8 cellular contexts compared by ENCODE assay signal in the genomic region with DNA sequence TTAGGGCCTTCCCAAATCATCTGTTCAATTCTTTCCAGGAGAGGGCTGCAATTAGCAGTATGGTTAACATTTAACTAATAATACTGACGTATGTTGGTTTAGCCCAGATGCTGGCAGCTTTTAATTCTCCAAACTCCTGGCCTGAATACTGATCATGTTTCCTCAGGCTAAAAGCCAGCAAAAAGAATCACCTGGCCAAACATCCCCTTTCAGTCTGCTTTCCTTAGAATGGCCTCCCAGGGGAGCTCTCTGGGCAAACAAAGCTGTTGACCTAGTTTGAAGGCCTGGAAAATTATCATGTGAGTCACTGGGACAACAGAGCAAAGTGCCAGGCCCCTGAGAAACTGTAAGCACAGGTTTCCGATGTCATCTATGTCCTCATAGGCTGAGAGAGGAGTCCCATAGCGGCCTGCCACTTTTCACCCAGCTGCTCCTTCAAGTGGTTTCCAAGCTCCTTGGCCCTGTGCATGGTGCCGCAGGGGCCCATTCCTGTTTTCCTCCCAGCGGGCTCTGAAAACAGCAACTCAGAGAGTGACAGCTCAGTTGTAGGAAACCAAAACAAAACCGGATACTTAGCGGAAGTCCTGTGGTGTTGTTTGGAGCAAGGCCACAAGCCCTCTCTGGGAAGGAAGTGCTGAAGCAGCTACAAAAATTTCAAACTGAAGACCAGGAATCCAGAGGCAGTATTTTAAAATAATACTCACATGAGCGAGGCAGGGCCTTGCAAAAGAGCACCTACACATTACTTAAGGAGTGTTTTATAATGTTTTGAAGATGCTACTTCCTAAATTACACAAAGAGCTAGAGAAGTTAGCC. TPM values are rescaled to one million over a fixed set of nuclear protein-coding genes. Genes with fewer than 3 reads are reported as not detected.
DNase-seq lines count a peak whose midpoint lies in the region; ATAC-seq and TF ChIP-seq lines count a peak whose summit lies in the region.

No MANE protein-coding gene starts in this region.

- H3K4me1 Mint-ChIP-seq in activated naive CD8-positive, alpha-beta T cell treated with anti-CD3 and anti-CD28 coated beads, Interleukin-2, amount 50 U/mL, for 24 hours = peaks cover 56% of the 10 kb centered on the region

- H3K4me3 ChIP-seq in GM06990 (replicated peaks; ENCODE audit: low read depth, low read length) = no peak overlapping the region
- peak overlapping the region; percentile 43 for H3K4me3 ChIP-seq in SK-N-MC
- H3K4me3 ChIP-seq in thoracic aorta = peak overlapping the region; percentile 46

- H3K9ac ChIP-seq in SK-N-MC (ENCODE audit: insufficient read length) = no peak overlapping the region

- H3K9me3 ChIP-seq in SK-N-MC (ENCODE audit: low read depth, low read length) = no peaks in the 10 kb centered on the region
- H3K9me3 ChIP-seq in thoracic aorta = no peaks in the 10 kb centered on the region

- peak; percentile 85 for ATAC-seq in activated naive CD8-positive, alpha-beta T cell treated with anti-CD3 and anti-CD28 coated beads, Interleukin-2, amount 50 U/mL, for 24 hours
- peak; percentile 93 for ATAC-seq in thoracic aorta (ENCODE audit: insufficient number of reproducible peaks, low FRiP score, low read depth)
- ATAC-seq in GM19324 (IDR thresholded peaks at IDR 0.05; ENCODE audit: low FRiP score, unreplicated experiment) = no peak

- H3K27ac Mint-ChIP-seq in activated naive CD8-positive, alpha-beta T cell treated with anti-CD3 and anti-CD28 coated beads, Interleukin-2, amount 50 U/mL, for 24 hours = peak overlapping the region; percentile 92

- H3K36me3 Mint-ChIP-seq in activated naive CD8-positive, alpha-beta T cell treated with anti-CD3 and anti-CD28 coated beads, Interleukin-2, amount 50 U/mL, for 24 hours (ENCODE audit: low read depth) = no peaks in the 10 kb centered on the region

- DNase-seq in GM06990 (ENCODE audit: extremely low read depth, insufficient read length) (peak; percentile 70), MV-4-11 (lab: John Stamatoyannopoulos, UW) (peak; percentile 91), SK-N-MC (ENCODE audit: low read depth, low spot score) (peak; percentile 80), glomerular visceral epithelial cell (ENCODE audit: extremely low spot score) (peak; percentile 79), non-pigmented ciliary epithelial cell (ENCODE audit: low read depth) (peak; percentile 68), thoracic aorta (ENCODE audit: low spot score) (peak; percentile 89)
- DNase-seq in activated naive CD8-positive, alpha-beta T cell treated with anti-CD3 and anti-CD28 coated beads, Interleukin-2, amount 50 U/mL, for 24 hours = peak; percentile 56

- TF ChIP-seq CTCF in GM06990 (IDR thresholded peaks at IDR 0.05; ENCODE audit: insufficient read depth, low read length, poor library complexity, severe bottlenecking) (no peak), thoracic aorta (IDR thresholded peaks at IDR 0.05) (no peak)

- H3K27me3 Mint-ChIP-seq in activated naive CD8-positive, alpha-beta T cell treated with anti-CD3 and anti-CD28 coated beads, Interleukin-2, amount 50 U/mL, for 24 hours = no peaks in the 10 kb centered on the region

- peaks cover 28 to 48% of the 10 kb centered on the region in 2 donors for H3K4me1 ChIP-seq in thoracic aorta (ENCODE audit: control insufficient read depth in 1 of 2, low read depth in 2 of 2)

- H3K36me3 ChIP-seq in GM06990 (ENCODE audit: control insufficient read depth, insufficient read depth, low read length) (no peaks in the 10 kb centered on the region), SK-N-MC (ENCODE audit: insufficient read depth, low read length) (no peaks in the 10 kb centered on the region), thoracic aorta (no peaks in the 10 kb centered on the region)

- H3K4me3 Mint-ChIP-seq in activated naive CD8-positive, alpha-beta T cell treated with anti-CD3 and anti-CD28 coated beads, Interleukin-2, amount 50 U/mL, for 24 hours = peak overlapping the region; percentile 73

- peak overlapping the region; percentile 35; the same call in 1 of the 2 replicates for H3K27ac ChIP-seq in SK-N-MC
- H3K27ac ChIP-seq in thoracic aorta = peak overlapping the region; percentile 69 to 81

- no peaks in the 10 kb centered on the region for H3K9me3 Mint-ChIP-seq in activated naive CD8-positive, alpha-beta T cell treated with anti-CD3 and anti-CD28 coated beads, Interleukin-2, amount 50 U/mL, for 24 hours

- H3K27me3 ChIP-seq in GM06990 (replicated peaks; ENCODE audit: control insufficient read depth, insufficient read depth, low read length) (no peaks in the 10 kb centered on the region), thoracic aorta (replicated peaks; ENCODE audit: insufficient read depth) (no peaks in the 10 kb centered on the region)

RNA-seq across cellular contexts. Expression of a gene that starts 36.5 kb away (rescaled TPM):
- total RNA-seq in thoracic aorta = 100 to 1,000 TPM; 111 to 149 TPM

RNA-seq across cellular contexts. Expression of a gene that starts 40.7 kb away (rescaled TPM):
- 10 to 100 TPM; 25.6 to 57.7 TPM for total RNA-seq in thoracic aorta
